Comparison of ENCODE assay signal across 1 cellular context in genomic region chr3:81758771-81759170, GRCh38.
TF ChIP-seq lines count a peak whose summit lies in the region.

No MANE protein-coding gene starts in this region.

TF ChIP-seq in K562, 482 proteins besides CTCF, POLR2A, EP300 and RAD21:
- TF ChIP-seq ZNF766 (CRISPR knock-in tag; conservative IDR thresholded peaks at IDR 0.05), result 0 out of 2 replicates have a peak, but pooled peaks have one; percentile 38
